Comparison of ENCODE assay signal across 9 cellular contexts in genomic region chr16:12087901-12088364, GRCh38.
DNase-seq lines count a peak whose midpoint lies in the region; ATAC-seq, FAIRE-seq and TF ChIP-seq lines count a peak whose summit lies in the region.
"Had no signal": no experiment of that assay in that cellular context is flagged by ENCODE, and none has a peak within 500 bp of the region (broad histone marks: within the 10 kb centered on the region; RNA-seq: fewer than 3 reads in every experiment).

No MANE protein-coding gene starts in this region.

- H3K27me3 ChIP-seq in colonic mucosa: no peaks in the 10 kb centered on the region

- no peak overlapping the region for H3K4me3 ChIP-seq in colonic mucosa

- H3K4me1 Mint-ChIP-seq in activated CD4-positive, alpha-beta T cell treated with anti-CD3 and anti-CD28 coated beads for 36 hours: peaks cover 38% of the 10 kb centered on the region
- peaks cover 24% of the 10 kb centered on the region for H3K4me1 Mint-ChIP-seq in central memory CD8-positive, alpha-beta T cell

- CTCF ChIA-PET in activated CD4-positive, alpha-beta T cell treated with anti-CD3 and anti-CD28 coated beads for 36 hours (lab: Charles Lee): interaction anchor here (1.3 to 1.8 kb wide), 3 partner anchors 7 to 20 kb away, joined by 4 to 8 read pairs (median 5); no protein-coding TSS in a partner anchor

- no peak overlapping the region for H3K4me3 Mint-ChIP-seq in activated CD4-positive, alpha-beta T cell treated with anti-CD3 and anti-CD28 coated beads for 36 hours
- no peak overlapping the region for H3K4me3 Mint-ChIP-seq in central memory CD8-positive, alpha-beta T cell

- peak; percentile 29 for DNase-seq in activated CD4-positive, alpha-beta T cell treated with anti-CD3 and anti-CD28 coated beads for 36 hours
- DNase-seq in activated CD4-positive, alpha-beta T cell treated with anti-CD3 and anti-CD28 coated beads, Interleukin-2, amount 50 U/mL, for 1 hour: no peak
- peak; percentile 87 for DNase-seq in NAMALWA (ENCODE audit: low spot score)
- no peak for DNase-seq in central memory CD8-positive, alpha-beta T cell (ENCODE audit: low spot score in 2 of 2)
- peak; percentile 47 for DNase-seq in sciatic nerve (ENCODE audit: low spot score)
- no peak for DNase-seq in GM12891 (ENCODE audit: insufficient read length, low spot score)
- DNase-seq in colonic mucosa: no peak
- DNase-seq: islet precursor cell had no signal

- H3K36me3 Mint-ChIP-seq in activated CD4-positive, alpha-beta T cell treated with anti-CD3 and anti-CD28 coated beads for 36 hours (ENCODE audit: low read depth): peaks cover 4% of the 10 kb centered on the region
- peaks cover 2% of the 10 kb centered on the region for H3K36me3 Mint-ChIP-seq in central memory CD8-positive, alpha-beta T cell (ENCODE audit: insufficient read depth)

- no peak for TF ChIP-seq CTCF in colonic mucosa (IDR thresholded peaks at IDR 0.05)

- POLR2A ChIA-PET in activated CD4-positive, alpha-beta T cell treated with anti-CD3 and anti-CD28 coated beads for 36 hours (lab: Charles Lee): no interaction called here

- H3K9ac ChIP-seq in colonic mucosa (ENCODE audit: low read depth in 2 of 2, low read length in 2 of 2): no peak overlapping the region

- H3K4me1 ChIP-seq in colonic mucosa: no peaks in the 10 kb centered on the region

- no peaks in the 10 kb centered on the region for H3K9me3 ChIP-seq in colonic mucosa

- intact Hi-C loops in activated CD4-positive, alpha-beta T cell treated with anti-CD3 and anti-CD28 coated beads for 36 hours (cut with DNase I, micrococcal nuclease): loop anchor here (2.0 to 10.0 kb wide), 3 partner anchors 237 to 663 kb away; no protein-coding TSS in a partner anchor
- intact Hi-C loops in sciatic nerve (cut with DNase I): no loop called here
- intact Hi-C loops in colonic mucosa (cut with DNase I): no loop called here

- no peaks in the 10 kb centered on the region for H3K36me3 ChIP-seq in colonic mucosa

- ATAC-seq in activated CD4-positive, alpha-beta T cell treated with anti-CD3 and anti-CD28 coated beads for 36 hours: no peak
- no peak for ATAC-seq in central memory CD8-positive, alpha-beta T cell (replicated peaks; ENCODE audit: extremely low read depth, poor library complexity, severe bottlenecking)
- ATAC-seq in sciatic nerve (no peak), HG03432 (IDR thresholded peaks at IDR 0.05; ENCODE audit: unreplicated experiment) (no peak)

- TF ChIP-seq POLR2A in GM12891 (IDR thresholded peaks at IDR 0.05; ENCODE audit: low read depth, low read length): no peak

- no peaks in the 10 kb centered on the region for H3K27me3 Mint-ChIP-seq in activated CD4-positive, alpha-beta T cell treated with anti-CD3 and anti-CD28 coated beads for 36 hours
- no peaks in the 10 kb centered on the region for H3K27me3 Mint-ChIP-seq in central memory CD8-positive, alpha-beta T cell

- no peaks in the 10 kb centered on the region for H3K9me3 Mint-ChIP-seq in activated CD4-positive, alpha-beta T cell treated with anti-CD3 and anti-CD28 coated beads for 36 hours (ENCODE audit: low read depth)
- no peaks in the 10 kb centered on the region for H3K9me3 Mint-ChIP-seq in central memory CD8-positive, alpha-beta T cell

- FAIRE-seq in GM12891 (lab: Jason Lieb, UNC): no peak

- H3K27ac ChIP-seq in colonic mucosa: no peak overlapping the region

- peak overlapping the region; percentile 8 for H3K27ac Mint-ChIP-seq in activated CD4-positive, alpha-beta T cell treated with anti-CD3 and anti-CD28 coated beads for 36 hours
- H3K27ac Mint-ChIP-seq in central memory CD8-positive, alpha-beta T cell (ENCODE audit: low read depth): peak overlapping the region; percentile 84

TF ChIP-seq in GM12891, 5 proteins besides CTCF, POLR2A, EP300 and RAD21:
- TF ChIP-seq TAF1 (IDR thresholded peaks at IDR 0.05; ENCODE audit: low read depth, low read length) (no peak), POLR2AphosphoS5 (IDR thresholded peaks at IDR 0.05; ENCODE audit: low read depth, low read length) (no peak), POU2F2 (IDR thresholded peaks at IDR 0.05; ENCODE audit: low read depth, low read length) (no peak), SPI1 (IDR thresholded peaks at IDR 0.05; ENCODE audit: low read depth, low read length) (no peak), PAX5 (IDR thresholded peaks at IDR 0.05; ENCODE audit: insufficient read depth, low read length, severe bottlenecking) (no peak)

Comparison
In these comparisons a context has a peak if more than half of its experiments do, and no peak if none do; other contexts are left out.
1. DNase-seq: peak in activated CD4-positive, alpha-beta T cell treated with anti-CD3 and anti-CD28 coated beads for 36 hours (single experiment), NAMALWA (single experiment) and sciatic nerve (single experiment); none in activated CD4-positive, alpha-beta T cell treated with anti-CD3 and anti-CD28 coated beads, Interleukin-2, amount 50 U/mL, for 1 hour (single experiment), central memory CD8-positive, alpha-beta T cell (0 of 2), GM12891 (single experiment) and colonic mucosa (single experiment).
2. intact Hi-C loops: an anchor here in activated CD4-positive, alpha-beta T cell treated with anti-CD3 and anti-CD28 coated beads for 36 hours (2.0 to 10.0 kb wide); none called in sciatic nerve and colonic mucosa.